10 cellular contexts compared by ENCODE assay signal in genomic region chr1:28983091-28983490, GRCh38.
"Had no signal": no experiment of that assay in that cellular context is flagged by ENCODE, and none has a peak within 500 bp of the region (broad histone marks: within the 10 kb centered on the region; RNA-seq: fewer than 3 reads in every experiment).

No MANE protein-coding gene starts in this region.

- DNase-seq: activated CD4-positive, alpha-beta T cell treated with anti-CD3 and anti-CD28 coated beads, Interleukin-2, amount 10 ng/mL, durations not matched to agents 24 days and 14 days; activated naive CD4-positive, alpha-beta T cell treated with anti-CD3 and anti-CD28 coated beads, Interleukin-2, amount 50 U/mL, for 16 hours; amniotic stem cell; brain microvascular endothelial cell; effector memory CD4-positive, alpha-beta T cell; hippocampal formation; small intestine; WERI-Rb-1 had no signal

- H3K27ac Mint-ChIP-seq: activated CD4-positive, alpha-beta T cell treated with anti-CD3 and anti-CD28 coated beads, Interleukin-2, amount 10 ng/mL, durations not matched to agents 24 days and 14 days had no signal

- H3K27me3 Mint-ChIP-seq: activated CD4-positive, alpha-beta T cell treated with anti-CD3 and anti-CD28 coated beads, Interleukin-2, amount 10 ng/mL, durations not matched to agents 24 days and 14 days had no signal

- H3K4me1 ChIP-seq: tibial nerve had no signal

- H3K27me3 ChIP-seq: brain microvascular endothelial cell, tibial nerve had no signal

- H3K4me3 ChIP-seq: tibial nerve had no signal

- H3K4me3 Mint-ChIP-seq: activated CD4-positive, alpha-beta T cell treated with anti-CD3 and anti-CD28 coated beads, Interleukin-2, amount 10 ng/mL, durations not matched to agents 24 days and 14 days; nephron had no signal

- H3K36me3 ChIP-seq: brain microvascular endothelial cell, tibial nerve had no signal

- H3K27ac ChIP-seq: brain microvascular endothelial cell, tibial nerve, WERI-Rb-1 had no signal
